Comparison of ENCODE assay signal across 13 cellular contexts in genomic region chr19:7978196-7978825, GRCh38. TPM values are rescaled to one million over a fixed set of nuclear protein-coding genes. Genes with fewer than 3 reads are reported as not detected.
"Had no signal": no experiment of that assay in that cellular context is flagged by ENCODE, and none has a peak within 500 bp of the region (broad histone marks: within the 10 kb centered on the region; RNA-seq: fewer than 3 reads in every experiment).

No MANE protein-coding gene starts in this region.

- H3K27ac ChIP-seq: cardiac muscle cell, colonic mucosa, heart right ventricle had no signal

- DNase-seq: activated CD4-positive, alpha-beta memory T cell treated with anti-CD3 and anti-CD28 coated beads, Interleukin-2, amount 10 ng/mL, durations not matched to agents 7 days and 5 days; activated CD4-positive, alpha-beta T cell treated with anti-CD3 and anti-CD28 coated beads for 1 hour; activated naive CD4-positive, alpha-beta T cell; activated naive CD8-positive, alpha-beta T cell treated with anti-CD3 and anti-CD28 coated beads, Interleukin-2, amount 50 U/mL, for 24 hours; colonic mucosa; heart right ventricle; kidney glomerular epithelial cell; stimulated activated CD4-positive, alpha-beta T cell treated with anti-CD3 and anti-CD28 coated beads, Interleukin-2, amount 100 ng/mL, for 24 hours; stimulated activated naive B cell treated with anti-CD40 and anti-IgM and Interleukin-4, amounts not matched to agents 10 μg/mL and 1 μg/mL and 100 μg/mL, for 72 hours had no signal

- H3K4me1 ChIP-seq: colonic mucosa had no signal

- H3K4me3 ChIP-seq: cardiac muscle cell, colonic mucosa, heart right ventricle, lung, mucosa of descending colon had no signal

- H3K27me3 ChIP-seq: cardiac muscle cell, colonic mucosa, heart right ventricle had no signal

- H3K9me3 ChIP-seq: colonic mucosa, heart right ventricle, mucosa of descending colon had no signal

RNA-seq across cellular contexts. Expression of gene CTXN1, which starts 52.4 kb away (rescaled TPM):
- total RNA-seq: activated CD4-positive, alpha-beta memory T cell treated with anti-CD3 and anti-CD28 coated beads, Interleukin-2, amount 10 ng/mL, durations not matched to agents 7 days and 5 days; naive thymus-derived CD8-positive, alpha-beta T cell had no signal
- polyA plus RNA-seq: naive thymus-derived CD8-positive, alpha-beta T cell had no signal
